1 cellular context compared by ENCODE assay signal in the genomic region with DNA sequence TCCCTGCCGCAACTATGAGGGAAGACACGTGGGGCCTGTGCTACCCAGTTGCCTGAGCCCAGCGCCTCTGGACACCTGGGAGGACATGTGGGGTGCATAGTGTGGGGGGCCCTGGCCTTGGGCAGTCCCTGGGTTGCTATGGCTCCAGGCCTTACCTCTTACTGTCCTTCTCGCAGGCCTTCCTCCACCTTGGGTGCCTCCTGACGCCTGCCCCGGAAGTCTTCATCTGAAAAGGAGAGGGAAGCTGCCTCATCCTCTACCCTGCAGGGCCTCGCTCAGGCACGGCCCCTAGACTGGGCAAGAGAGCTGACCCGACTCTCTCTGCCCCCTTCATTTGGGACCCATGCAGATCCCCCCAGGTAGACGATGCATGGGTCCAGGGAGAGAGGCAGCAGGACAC.
TF ChIP-seq lines count a peak whose summit lies in the region.

No MANE protein-coding gene starts in this region.

TF ChIP-seq in WTC11, 78 proteins besides CTCF, POLR2A, EP300 and RAD21 (continued from another document):
- TF ChIP-seq, protein P1, sequence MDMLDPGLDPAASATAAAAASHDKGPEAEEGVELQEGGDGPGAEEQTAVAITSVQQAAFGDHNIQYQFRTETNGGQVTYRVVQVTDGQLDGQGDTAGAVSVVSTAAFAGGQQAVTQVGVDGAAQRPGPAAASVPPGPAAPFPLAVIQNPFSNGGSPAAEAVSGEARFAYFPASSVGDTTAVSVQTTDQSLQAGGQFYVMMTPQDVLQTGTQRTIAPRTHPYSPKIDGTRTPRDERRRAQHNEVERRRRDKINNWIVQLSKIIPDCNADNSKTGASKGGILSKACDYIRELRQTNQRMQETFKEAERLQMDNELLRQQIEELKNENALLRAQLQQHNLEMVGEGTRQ (CRISPR knock-in tag; IDR thresholded peaks at IDR 0.05) = no peak
- no peak for TF ChIP-seq HMGA2 (CRISPR knock-in tag; IDR thresholded peaks at IDR 0.05)
- TF ChIP-seq, protein P2, sequence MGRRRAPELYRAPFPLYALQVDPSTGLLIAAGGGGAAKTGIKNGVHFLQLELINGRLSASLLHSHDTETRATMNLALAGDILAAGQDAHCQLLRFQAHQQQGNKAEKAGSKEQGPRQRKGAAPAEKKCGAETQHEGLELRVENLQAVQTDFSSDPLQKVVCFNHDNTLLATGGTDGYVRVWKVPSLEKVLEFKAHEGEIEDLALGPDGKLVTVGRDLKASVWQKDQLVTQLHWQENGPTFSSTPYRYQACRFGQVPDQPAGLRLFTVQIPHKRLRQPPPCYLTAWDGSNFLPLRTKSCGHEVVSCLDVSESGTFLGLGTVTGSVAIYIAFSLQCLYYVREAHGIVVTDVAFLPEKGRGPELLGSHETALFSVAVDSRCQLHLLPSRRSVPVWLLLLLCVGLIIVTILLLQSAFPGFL (CRISPR knock-in tag; IDR thresholded peaks at IDR 0.05; ENCODE audit: borderline replicate concordance) = no peak
